In genomic region chr19:17855333-17856152, GRCh38 we compare ENCODE assay signal across 8 cellular contexts. TPM values are rescaled to one million over a fixed set of nuclear protein-coding genes. Genes with fewer than 3 reads are reported as not detected.
DNase-seq lines count a peak whose midpoint lies in the region; ATAC-seq lines count a peak whose summit lies in the region.

No MANE protein-coding gene starts in this region.

- ATAC-seq in GM21360 (IDR thresholded peaks at IDR 0.05; ENCODE audit: unreplicated experiment): no peak

- DNase-seq in A172 (ENCODE audit: low spot score): peak; percentile 64
- peak; percentile 67 for DNase-seq in GM19240 (ENCODE audit: insufficient read length, low spot score)
- DNase-seq in NCI-H226: peak; percentile 51
- DNase-seq in activated CD4-positive, alpha-beta T cell treated with anti-CD3 and anti-CD28 coated beads for 1 hour: peak; percentile 85
- DNase-seq in central memory CD4-positive, alpha-beta T cell: peak; percentile 76
- DNase-seq in left kidney (ENCODE audit: low read depth, low spot score): peak; percentile 86
- DNase-seq in stimulated activated CD4-positive, alpha-beta T cell treated with anti-CD3 and anti-CD28 coated beads, Interleukin-4, amount 100 ng/mL, for 4 hours: peak; percentile 82 to 95

RNA-seq across cellular contexts. Expression of gene RPL18A, which starts 4.2 kb away (rescaled TPM):
- 827 and 953 TPM in 2 replicates for total RNA-seq in A172 (2014; rRNA removed; shearing (Covaris generic))

RNA-seq across cellular contexts. Expression of gene JAK3, which starts 7.8 kb away (rescaled TPM):
- total RNA-seq in A172 (2014; rRNA removed; shearing (Covaris generic)): 0.41 and 0.69 TPM in 2 replicates

RNA-seq across cellular contexts. Expression of gene SLC5A5, which starts 16.2 kb away (rescaled TPM):
- total RNA-seq in A172 (2014; rRNA removed; shearing (Covaris generic)): not detected in 2 replicates

RNA-seq across cellular contexts. Expression of gene INSL3, which starts 34.2 kb away (rescaled TPM):
- total RNA-seq in A172 (2014; rRNA removed; shearing (Covaris generic)): not detected in 2 replicates
